ENCODE assay signal across 20 cellular contexts in genomic region chr7:70744414-70744942, GRCh38.
DNase-seq lines count a peak whose midpoint lies in the region; ATAC-seq and TF ChIP-seq lines count a peak whose summit lies in the region.
"Had no signal": no experiment of that assay in that cellular context is flagged by ENCODE, and none has a peak within 500 bp of the region (broad histone marks: within the 10 kb centered on the region; RNA-seq: fewer than 3 reads in every experiment).

No MANE protein-coding gene starts in this region.

- H3F3A ChIP-seq in neural cell (ENCODE audit: insufficient read depth, low read length, poor library complexity, severe bottlenecking), result no peaks in the 10 kb centered on the region

- H4K20me1 ChIP-seq in neural cell (ENCODE audit: insufficient read depth), result peaks cover 90% of the 10 kb centered on the region

- no peaks in the 10 kb centered on the region for H3K9me2 ChIP-seq in neural cell (ENCODE audit: insufficient read depth, low read length)

- POLR2A ChIA-PET in CD8-positive, alpha-beta memory T cell (lab: Charles Lee), result no interaction called here

- H3K27ac ChIP-seq in CD8-positive, alpha-beta memory T cell (ENCODE audit: low read depth, low read length), result no peak overlapping the region
- H3K27ac ChIP-seq in neural cell (ENCODE audit: low read length), result peak overlapping the region; percentile 0
- H3K27ac ChIP-seq in transverse colon, result no peak overlapping the region

- H2AFZ ChIP-seq in neural cell (ENCODE audit: low read depth, low read length), result no peak overlapping the region

- peaks cover 0 to 1% of the 10 kb centered on the region in 2 donors for H3K27me3 Mint-ChIP-seq in CD8-positive, alpha-beta memory T cell
- H3K27me3 Mint-ChIP-seq in central memory CD8-positive, alpha-beta T cell, result no peaks in the 10 kb centered on the region

- no peak for TF ChIP-seq RAD21 in neural cell (conservative IDR thresholded peaks at IDR 0.05)

- H3K4me1 Mint-ChIP-seq in CD8-positive, alpha-beta memory T cell, result peaks cover 23 to 60% (median 53%) of the 10 kb centered on the region in 3 donors
- peaks cover 64% of the 10 kb centered on the region for H3K4me1 Mint-ChIP-seq in central memory CD8-positive, alpha-beta T cell

- no peaks in the 10 kb centered on the region for H3K9me3 Mint-ChIP-seq in CD8-positive, alpha-beta memory T cell
- no peaks in the 10 kb centered on the region for H3K9me3 Mint-ChIP-seq in central memory CD8-positive, alpha-beta T cell

- peak overlapping the region in 5 of 8 donors; percentile 1 to 55 (median 25) for H3K27ac Mint-ChIP-seq in CD8-positive, alpha-beta memory T cell
- H3K27ac Mint-ChIP-seq in central memory CD8-positive, alpha-beta T cell (ENCODE audit: low read depth), result peak overlapping the region; percentile 6

- no peaks in the 10 kb centered on the region for H3K4me1 ChIP-seq in CD8-positive, alpha-beta memory T cell (ENCODE audit: insufficient read depth, low read length)
- no peaks in the 10 kb centered on the region for H3K4me1 ChIP-seq in transverse colon

- no peak overlapping the region for H3K4me3 ChIP-seq in CD8-positive, alpha-beta memory T cell (ENCODE audit: low read length)
- peak overlapping the region; percentile 28 for H3K4me3 ChIP-seq in neural cell (ENCODE audit: low read length)
- H3K4me3 ChIP-seq in transverse colon, result no peak overlapping the region

- H3K36me3 Mint-ChIP-seq in CD8-positive, alpha-beta memory T cell, result peaks cover 0 to 6% (median 2%) of the 10 kb centered on the region in 3 donors
- peaks cover 7% of the 10 kb centered on the region for H3K36me3 Mint-ChIP-seq in central memory CD8-positive, alpha-beta T cell (ENCODE audit: insufficient read depth)
- H3K36me3 Mint-ChIP-seq: CD14-positive monocyte had no signal

- ATAC-seq in central memory CD8-positive, alpha-beta T cell (replicated peaks; ENCODE audit: extremely low read depth, poor library complexity, severe bottlenecking), result no peak
- no peak for ATAC-seq in GM18505 (IDR thresholded peaks at IDR 0.05; ENCODE audit: unreplicated experiment)

- TF ChIP-seq CTCF in neural cell (IDR thresholded peaks at IDR 0.05; ENCODE audit: poor library complexity, severe bottlenecking) (no peak), transverse colon (IDR thresholded peaks at IDR 0.05) (no peak)

- H3K36me3 ChIP-seq in CD8-positive, alpha-beta memory T cell (ENCODE audit: insufficient read depth, low read length), result no peaks in the 10 kb centered on the region
- H3K36me3 ChIP-seq in neural cell (ENCODE audit: insufficient read depth, low read length) (no peaks in the 10 kb centered on the region), transverse colon (no peaks in the 10 kb centered on the region)

- no peaks in the 10 kb centered on the region for H3K9me3 ChIP-seq in CD8-positive, alpha-beta memory T cell (ENCODE audit: low read length)
- H3K9me3 ChIP-seq in neural cell (ENCODE audit: low read length) (no peaks in the 10 kb centered on the region), transverse colon (no peaks in the 10 kb centered on the region)

- no peak for DNase-seq in CD8-positive, alpha-beta memory T cell
- DNase-seq in NCI-H1092 treated with DMSO at 0.1 percent for 48 hours (lab: John Stamatoyannopoulos, UW) (peak; percentile 30), ecto neural progenitor cell (ENCODE audit: low spot score) (no peak), transverse colon (no peak)
- DNase-seq in central memory CD8-positive, alpha-beta T cell (ENCODE audit: low spot score in 2 of 2), result no peak
- no peak for DNase-seq in activated effector memory CD4-positive, alpha-beta T cell treated with Interleukin-2 at 50 U/mL for 16 hours
- DNase-seq: AML-193; COR-L47; DMS153; HCEC 1CT; NCI-H146; NCI-H2227 treated with DMSO at 0.1 percent for 48 hours; NCI-H524; NK-92 treated with Interleukin-12 subunit alpha and Interleukin-12 subunit beta, amount 100 ng/mL, for 24 hours; OCI-M1; RPMI8226; SIG-M5 had no signal

- intact Hi-C loops in transverse colon (cut with DNase I; ENCODE audit: low total_unique reads), result no loop called here

- H3K4me3 Mint-ChIP-seq in CD8-positive, alpha-beta memory T cell, result no peak overlapping the region
- H3K4me3 Mint-ChIP-seq in central memory CD8-positive, alpha-beta T cell, result no peak overlapping the region
- H3K4me3 Mint-ChIP-seq: CD14-positive monocyte had no signal

- no peaks in the 10 kb centered on the region for H3K27me3 ChIP-seq in CD8-positive, alpha-beta memory T cell (ENCODE audit: insufficient read depth, low read length, poor library complexity, severe bottlenecking)
- no peaks in the 10 kb centered on the region for H3K27me3 ChIP-seq in neural cell (ENCODE audit: insufficient read depth, low read depth, low read length)
- no peaks in the 10 kb centered on the region for H3K27me3 ChIP-seq in transverse colon

- TF ChIP-seq POLR2A in GM18505 (IDR thresholded peaks at IDR 0.05; ENCODE audit: borderline replicate concordance, extremely low read depth, insufficient read depth, insufficient read length) (no peak), transverse colon (IDR thresholded peaks at IDR 0.05) (no peak)

- no peak overlapping the region for H3K9ac ChIP-seq in neural cell (ENCODE audit: low read length)

- peaks cover 93% of the 10 kb centered on the region for H3K79me2 ChIP-seq in neural cell (replicated peaks; ENCODE audit: insufficient read depth, low read length)

- in situ Hi-C loops in transverse colon (cut with MboI; ENCODE audit: low pct_ligation_motif_present in 1 of 4, low pct_unique_long_range_greater_than_20kb in 1 of 4, low sequenced_read_pairs in 3 of 4), result no loop called here

- 81% methylated on average over 4 to 13 of the region's 13 CpGs for WGBS in transverse colon (ENCODE audit: low coverage in 1 of 2), 2 donors

- TF ChIP-seq EP300 in neural cell (conservative IDR thresholded peaks at IDR 0.05; ENCODE audit: poor library complexity, severe bottlenecking) (peak; percentile 87), transverse colon (IDR thresholded peaks at IDR 0.05; ENCODE audit: low read depth) (no peak)

- H3K4me2 ChIP-seq in neural cell (ENCODE audit: low read length), result no peak overlapping the region

- CTCF ChIA-PET in CD8-positive, alpha-beta memory T cell (lab: Charles Lee), result no interaction called here

TF ChIP-seq in neural cell, 6 proteins besides CTCF, POLR2A, EP300 and RAD21:
- no peak for TF ChIP-seq TAF1 (IDR thresholded peaks at IDR 0.05; ENCODE audit: low read depth)
- TF ChIP-seq REST (IDR thresholded peaks at IDR 0.05; ENCODE audit: borderline replicate concordance), result no peak
- peak; percentile 21 for TF ChIP-seq POLR2AphosphoS5 (IDR thresholded peaks at IDR 0.05)
